ENCODE assay signal across 11 cellular contexts in the genomic region with DNA sequence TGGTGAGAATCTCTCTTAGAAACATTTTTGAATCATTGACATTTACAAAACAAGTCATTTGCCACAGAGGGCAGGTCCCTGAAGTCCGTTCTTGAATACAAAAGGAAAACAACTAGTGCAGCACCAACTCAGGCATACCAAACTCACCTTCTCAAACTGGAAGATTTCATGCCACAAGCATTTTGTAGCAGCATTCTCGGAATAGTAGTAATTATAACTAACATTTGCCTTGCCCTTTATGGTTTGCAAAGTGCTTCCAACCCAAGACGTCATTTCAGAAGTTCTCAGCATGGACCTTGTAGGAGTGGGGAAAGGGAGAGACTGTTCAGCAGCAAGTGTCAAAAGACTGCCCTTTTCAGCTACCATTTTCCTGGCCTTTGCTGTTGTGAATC.
A peak's percentile ranks its signal among the peaks of the same experiment; 100 is the strongest.
DNase-seq lines count a peak whose midpoint lies in the region; ATAC-seq and TF ChIP-seq lines count a peak whose summit lies in the region.
"Had no signal": no experiment of that assay in that cellular context is flagged by ENCODE, and none has a peak within 500 bp of the region (broad histone marks: within the 10 kb centered on the region; RNA-seq: fewer than 3 reads in every experiment).

No MANE protein-coding gene starts in this region.

- H3K4me3 Mint-ChIP-seq in nephron (no peak overlapping the region), T-helper 17 cell (no peak overlapping the region)
- H3K4me3 Mint-ChIP-seq: CD4-positive, alpha-beta memory T cell had no signal

- POLR2A ChIA-PET in AG04449 (lab: Yijun Ruan, JAX): no interaction called here

- TF ChIP-seq CTCF in AG04449 (IDR thresholded peaks at IDR 0.05; ENCODE audit: insufficient read depth, low read length, missing control alignments) (no peak), nephron (IDR thresholded peaks at IDR 0.05; ENCODE audit: unreplicated experiment in 3 of 3) (no peak)

- no peak overlapping the region; the same call in 1 of the 2 replicates for H3K9ac ChIP-seq in HUES64 (ENCODE audit: low read depth, low read length)

- peaks cover 3% of the 10 kb centered on the region for H3K9me3 Mint-ChIP-seq in nephron

- H3K27ac ChIP-seq in HUES64 (ENCODE audit: low read depth, low read length) (peak overlapping the region; percentile 24; the same call in 1 of the 2 replicates), epithelial cell of prostate (peak overlapping the region; percentile 21)
- H3K27ac ChIP-seq: HL-60 had no signal

- H3K27ac Mint-ChIP-seq in nephron (peak overlapping the region; percentile 54 to 71 (median 71)), T-helper 17 cell (no peak overlapping the region)
- H3K27ac Mint-ChIP-seq: CD4-positive, alpha-beta memory T cell had no signal

- DNase-seq in AG04449 (ENCODE audit: low read depth, low spot score) (peak; percentile 47), epithelial cell of prostate (ENCODE audit: low read depth, low spot score) (no peak), T-helper 17 cell (no peak), NCI-H1436 (lab: John Stamatoyannopoulos, UW) (no peak), hypothalamus (lab: John Stamatoyannopoulos, UW) (no peak), middle frontal gyrus (ENCODE audit: extremely low spot score, low spot score) (no peak)
- DNase-seq: CD4-positive, alpha-beta memory T cell had no signal

- H3K4me1 Mint-ChIP-seq in nephron (peaks cover 18% of the 10 kb centered on the region), T-helper 17 cell (no peaks in the 10 kb centered on the region)
- H3K4me1 Mint-ChIP-seq: CD4-positive, alpha-beta memory T cell had no signal

- H3K27me3 Mint-ChIP-seq in nephron (ENCODE audit: low read depth) (peaks cover 5% of the 10 kb centered on the region), T-helper 17 cell (peaks cover 5% of the 10 kb centered on the region)

- H3K27me3 ChIP-seq in HUES64 (ENCODE audit: insufficient read depth, low read length): no peaks in the 10 kb centered on the region

- H3K36me3 Mint-ChIP-seq in nephron (ENCODE audit: low read depth) (no peaks in the 10 kb centered on the region), T-helper 17 cell (ENCODE audit: low read depth) (no peaks in the 10 kb centered on the region)
- H3K36me3 Mint-ChIP-seq: CD4-positive, alpha-beta memory T cell had no signal

- no peaks in the 10 kb centered on the region for H3K36me3 ChIP-seq in HUES64 (ENCODE audit: insufficient read depth, low read length)
- H3K36me3 ChIP-seq: HAP-1 had no signal

- CTCF ChIA-PET in AG04449 (lab: Yijun Ruan, JAX): no interaction called here

- H3K4me3 ChIP-seq in AG04449 (ENCODE audit: low read depth, low read length): peak overlapping the region; percentile 25
- no peak overlapping the region for H3K4me3 ChIP-seq in HUES64 (ENCODE audit: low read length)
- H3K4me3 ChIP-seq: HAP-1 had no signal

- peaks cover 23% of the 10 kb centered on the region; the same call in 1 of the 2 replicates for H3K4me1 ChIP-seq in HUES64 (ENCODE audit: insufficient read depth, low read length)

- 71% methylated on average over 3 of the region's 3 CpGs for WGBS in HUES64

- no peak for ATAC-seq in T-helper 17 cell

- no peaks in the 10 kb centered on the region for H3K9me3 ChIP-seq in HUES64 (ENCODE audit: insufficient read depth, low read depth, low read length)
- H3K9me3 ChIP-seq in T-helper 17 cell (ENCODE audit: control insufficient read depth, low read length, poor library complexity, severe bottlenecking): no peaks in the 10 kb centered on the region
- H3K9me3 ChIP-seq: HAP-1 had no signal
